1 cellular context compared by ENCODE assay signal in the genomic region with DNA sequence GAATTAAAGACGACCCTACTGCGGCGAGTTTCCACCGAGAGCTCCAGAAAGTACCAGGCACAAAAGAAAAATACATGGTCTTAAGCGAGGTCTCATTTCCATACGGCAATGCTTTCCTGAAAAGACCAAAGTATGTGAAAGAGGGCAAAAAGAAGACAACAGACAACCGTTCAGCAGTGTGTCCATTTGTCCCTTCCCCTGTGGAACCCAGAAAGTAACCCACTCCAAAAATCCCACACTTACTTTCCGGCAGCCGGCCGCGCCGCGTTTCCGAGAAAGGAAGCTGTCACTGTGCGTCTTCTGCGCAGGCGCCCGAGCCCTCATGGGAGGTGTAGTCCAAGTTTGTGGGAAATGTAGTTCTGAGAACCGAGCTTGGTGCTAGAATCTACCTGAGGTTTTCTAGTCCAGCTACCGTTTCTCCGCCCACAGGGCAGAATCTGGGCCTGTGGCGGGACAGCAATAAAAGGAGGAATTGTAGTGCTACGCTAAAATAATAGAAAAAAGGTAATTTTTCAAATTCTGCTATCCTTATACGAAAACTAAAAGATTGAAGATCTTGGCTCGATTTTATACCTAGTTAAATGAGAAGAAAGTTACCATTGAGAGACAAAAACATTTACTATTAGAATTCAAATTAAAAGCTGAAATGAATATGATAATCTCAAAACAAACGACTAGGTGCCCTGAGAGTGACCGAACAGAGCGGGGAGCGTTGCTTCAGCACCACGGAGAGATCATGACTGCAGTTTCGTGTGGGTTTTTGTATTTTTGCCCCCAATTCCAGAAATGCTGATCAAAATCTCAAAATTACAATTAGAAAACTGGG.
TF ChIP-seq lines count a peak whose summit lies in the region.

A gene with protein sequence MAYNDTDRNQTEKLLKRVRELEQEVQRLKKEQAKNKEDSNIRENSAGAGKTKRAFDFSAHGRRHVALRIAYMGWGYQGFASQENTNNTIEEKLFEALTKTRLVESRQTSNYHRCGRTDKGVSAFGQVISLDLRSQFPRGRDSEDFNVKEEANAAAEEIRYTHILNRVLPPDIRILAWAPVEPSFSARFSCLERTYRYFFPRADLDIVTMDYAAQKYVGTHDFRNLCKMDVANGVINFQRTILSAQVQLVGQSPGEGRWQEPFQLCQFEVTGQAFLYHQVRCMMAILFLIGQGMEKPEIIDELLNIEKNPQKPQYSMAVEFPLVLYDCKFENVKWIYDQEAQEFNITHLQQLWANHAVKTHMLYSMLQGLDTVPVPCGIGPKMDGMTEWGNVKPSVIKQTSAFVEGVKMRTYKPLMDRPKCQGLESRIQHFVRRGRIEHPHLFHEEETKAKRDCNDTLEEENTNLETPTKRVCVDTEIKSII (minus strand): TSS at position 280 of the 826 bp plus-strand sequence. CDS start 6,922 bp downstream, outside the sequence.

TF ChIP-seq in HCT116, 20 proteins besides CTCF, POLR2A, EP300 and RAD21 (continued from another document):
- TF ChIP-seq ELF1 (IDR thresholded peaks at IDR 0.05; ENCODE audit: borderline replicate concordance, low read depth) (no peak), EGR1 (IDR thresholded peaks at IDR 0.05; ENCODE audit: low read depth) (no peak), ATF3 (IDR thresholded peaks at IDR 0.05) (no peak), ZNF274 (IDR thresholded peaks at IDR 0.05; ENCODE audit: low read depth, low read length) (no peak), SRF (IDR thresholded peaks at IDR 0.05; ENCODE audit: low read depth) (peak; percentile 63)
- TF ChIP-seq, protein P1, sequence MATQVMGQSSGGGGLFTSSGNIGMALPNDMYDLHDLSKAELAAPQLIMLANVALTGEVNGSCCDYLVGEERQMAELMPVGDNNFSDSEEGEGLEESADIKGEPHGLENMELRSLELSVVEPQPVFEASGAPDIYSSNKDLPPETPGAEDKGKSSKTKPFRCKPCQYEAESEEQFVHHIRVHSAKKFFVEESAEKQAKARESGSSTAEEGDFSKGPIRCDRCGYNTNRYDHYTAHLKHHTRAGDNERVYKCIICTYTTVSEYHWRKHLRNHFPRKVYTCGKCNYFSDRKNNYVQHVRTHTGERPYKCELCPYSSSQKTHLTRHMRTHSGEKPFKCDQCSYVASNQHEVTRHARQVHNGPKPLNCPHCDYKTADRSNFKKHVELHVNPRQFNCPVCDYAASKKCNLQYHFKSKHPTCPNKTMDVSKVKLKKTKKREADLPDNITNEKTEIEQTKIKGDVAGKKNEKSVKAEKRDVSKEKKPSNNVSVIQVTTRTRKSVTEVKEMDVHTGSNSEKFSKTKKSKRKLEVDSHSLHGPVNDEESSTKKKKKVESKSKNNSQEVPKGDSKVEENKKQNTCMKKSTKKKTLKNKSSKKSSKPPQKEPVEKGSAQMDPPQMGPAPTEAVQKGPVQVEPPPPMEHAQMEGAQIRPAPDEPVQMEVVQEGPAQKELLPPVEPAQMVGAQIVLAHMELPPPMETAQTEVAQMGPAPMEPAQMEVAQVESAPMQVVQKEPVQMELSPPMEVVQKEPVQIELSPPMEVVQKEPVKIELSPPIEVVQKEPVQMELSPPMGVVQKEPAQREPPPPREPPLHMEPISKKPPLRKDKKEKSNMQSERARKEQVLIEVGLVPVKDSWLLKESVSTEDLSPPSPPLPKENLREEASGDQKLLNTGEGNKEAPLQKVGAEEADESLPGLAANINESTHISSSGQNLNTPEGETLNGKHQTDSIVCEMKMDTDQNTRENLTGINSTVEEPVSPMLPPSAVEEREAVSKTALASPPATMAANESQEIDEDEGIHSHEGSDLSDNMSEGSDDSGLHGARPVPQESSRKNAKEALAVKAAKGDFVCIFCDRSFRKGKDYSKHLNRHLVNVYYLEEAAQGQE (IDR thresholded peaks at IDR 0.05; ENCODE audit: low read depth) = peak; percentile 54
